ENCODE assay signal across 1 cellular context in the genomic region with DNA sequence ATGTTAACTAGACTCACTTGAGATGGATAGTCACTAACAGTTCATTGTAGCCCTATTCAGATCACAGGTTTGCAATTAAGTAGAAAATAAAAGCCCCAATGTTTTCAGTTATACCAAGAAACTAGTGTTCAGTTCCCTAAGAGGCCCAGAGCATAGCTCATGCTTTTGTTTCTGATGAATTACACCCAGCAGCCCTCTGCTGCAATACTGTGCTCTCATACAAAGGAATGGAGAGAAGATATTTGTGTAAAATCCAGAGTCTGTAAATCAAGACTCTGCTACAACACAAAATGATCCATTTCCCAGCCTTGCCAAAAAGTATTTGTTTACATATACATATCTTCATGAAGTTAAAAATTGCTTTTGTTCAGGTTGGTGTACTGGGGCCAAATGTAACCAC.
TF ChIP-seq lines count a peak whose summit lies in the region.

No MANE protein-coding gene starts in this region.

TF ChIP-seq in IMR-90, 13 proteins besides CTCF, POLR2A, EP300 and RAD21:
- TF ChIP-seq, protein P1, sequence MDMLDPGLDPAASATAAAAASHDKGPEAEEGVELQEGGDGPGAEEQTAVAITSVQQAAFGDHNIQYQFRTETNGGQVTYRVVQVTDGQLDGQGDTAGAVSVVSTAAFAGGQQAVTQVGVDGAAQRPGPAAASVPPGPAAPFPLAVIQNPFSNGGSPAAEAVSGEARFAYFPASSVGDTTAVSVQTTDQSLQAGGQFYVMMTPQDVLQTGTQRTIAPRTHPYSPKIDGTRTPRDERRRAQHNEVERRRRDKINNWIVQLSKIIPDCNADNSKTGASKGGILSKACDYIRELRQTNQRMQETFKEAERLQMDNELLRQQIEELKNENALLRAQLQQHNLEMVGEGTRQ (IDR thresholded peaks at IDR 0.05; ENCODE audit: low read depth, low read length), result no peak
- TF ChIP-seq SMC3 (IDR thresholded peaks at IDR 0.05; ENCODE audit: low read depth, low read length), result no peak
- no peak for TF ChIP-seq CHD1 (IDR thresholded peaks at IDR 0.05; ENCODE audit: low read depth, low read length)
- TF ChIP-seq, protein P2, sequence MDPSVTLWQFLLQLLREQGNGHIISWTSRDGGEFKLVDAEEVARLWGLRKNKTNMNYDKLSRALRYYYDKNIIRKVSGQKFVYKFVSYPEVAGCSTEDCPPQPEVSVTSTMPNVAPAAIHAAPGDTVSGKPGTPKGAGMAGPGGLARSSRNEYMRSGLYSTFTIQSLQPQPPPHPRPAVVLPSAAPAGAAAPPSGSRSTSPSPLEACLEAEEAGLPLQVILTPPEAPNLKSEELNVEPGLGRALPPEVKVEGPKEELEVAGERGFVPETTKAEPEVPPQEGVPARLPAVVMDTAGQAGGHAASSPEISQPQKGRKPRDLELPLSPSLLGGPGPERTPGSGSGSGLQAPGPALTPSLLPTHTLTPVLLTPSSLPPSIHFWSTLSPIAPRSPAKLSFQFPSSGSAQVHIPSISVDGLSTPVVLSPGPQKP (IDR thresholded peaks at IDR 0.05; ENCODE audit: borderline replicate concordance, low read depth, low read length), result no peak
- no peak for TF ChIP-seq BHLHE40 (IDR thresholded peaks at IDR 0.05; ENCODE audit: low read depth, low read length)
- no peak for TF ChIP-seq CEBPB (IDR thresholded peaks at IDR 0.05; ENCODE audit: low read depth, low read length)
- TF ChIP-seq MAZ (IDR thresholded peaks at IDR 0.05; ENCODE audit: borderline replicate concordance, low read depth, low read length), result no peak
- no peak for TF ChIP-seq MAFK (IDR thresholded peaks at IDR 0.05; ENCODE audit: low read depth, low read length)
- TF ChIP-seq FOS (IDR thresholded peaks at IDR 0.05; ENCODE audit: low read depth, low read length), result no peak
- TF ChIP-seq NFE2L2 (IDR thresholded peaks at IDR 0.05; ENCODE audit: low read depth, low read length), result no peak
- no peak for TF ChIP-seq MXI1 (IDR thresholded peaks at IDR 0.05; ENCODE audit: borderline replicate concordance, low read depth, low read length)
- TF ChIP-seq RCOR1 (IDR thresholded peaks at IDR 0.05; ENCODE audit: insufficient replicate concordance, low read length), result no peak
- TF ChIP-seq RFX5 (IDR thresholded peaks at IDR 0.05; ENCODE audit: low read depth, low read length), result no peak
TF ChIP-seq in IMR-90: peak in this region for 0.
